In the genomic region with DNA sequence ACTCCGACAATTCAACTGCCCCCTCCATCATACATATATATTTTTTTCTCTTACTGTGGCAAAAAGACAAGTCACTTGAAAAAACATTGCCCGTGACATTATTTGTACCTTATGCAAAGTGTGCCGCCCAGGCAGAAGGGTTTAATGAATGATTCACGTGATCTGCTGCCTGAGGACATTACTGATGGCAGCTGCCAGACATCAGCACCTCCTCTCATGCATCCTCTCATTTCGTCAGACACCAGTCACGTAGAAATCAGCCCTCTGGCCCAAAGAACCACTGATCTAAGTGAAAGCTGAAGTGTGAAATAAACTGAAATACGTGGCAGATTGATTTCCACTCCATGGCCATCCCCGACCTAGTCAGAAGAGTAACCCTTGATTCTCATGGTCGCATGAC, we compare ENCODE assay signal across 22 cellular contexts.
"Had no signal": no experiment of that assay in that cellular context is flagged by ENCODE, and none has a peak within 500 bp of the region (broad histone marks: within the 10 kb centered on the region; RNA-seq: fewer than 3 reads in every experiment).

No MANE protein-coding gene starts in this region.

- H3K9me3 ChIP-seq: SJSA1 had no signal

- ATAC-seq: Panc1 had no signal

- H3K27ac ChIP-seq: SJSA1, SK-N-MC had no signal

- H3K4me3 ChIP-seq: SJSA1, SK-N-MC had no signal

- DNase-seq: KBM-7, MV-4-11, NCI-H1092, NCI-H1105 treated with DMSO at 0.1 percent for 48 hours, NCI-H1417 treated with DMSO at 0.1 percent for 48 hours, NCI-H146, NCI-H1694 treated with DMSO at 0.1 percent for 48 hours, NCI-H2029, NCI-H2081 treated with DMSO at 0.1 percent for 48 hours, NCI-H2171, NCI-H226, NCI-H446, NCI-H510A, NCI-H524 treated with DMSO at 0.1 percent for 48 hours, NCI-H69, NCI-H774, Right ventricle myocardium superior, RPMI8226, SIG-M5 had no signal

- H3K36me3 ChIP-seq: SJSA1 had no signal
